ENCODE assay signal across 9 cellular contexts in the genomic region with DNA sequence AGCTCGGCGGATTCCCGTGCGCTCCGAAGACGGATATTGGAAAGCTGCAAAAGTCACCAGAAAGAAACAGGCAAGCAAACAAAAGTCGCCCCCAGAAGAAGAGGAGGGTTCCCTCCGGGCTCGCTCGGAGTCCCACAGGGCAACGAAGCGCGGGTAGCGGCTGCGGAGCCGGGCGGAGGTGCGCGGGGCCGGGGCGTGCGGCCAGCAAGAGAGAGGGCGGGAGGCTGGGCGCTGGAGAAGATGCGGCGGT. TPM values are rescaled to one million over a fixed set of nuclear protein-coding genes. Genes with fewer than 3 reads are reported as not detected.
A peak's percentile ranks its signal among the peaks of the same experiment; 100 is the strongest.
DNase-seq lines count a peak whose midpoint lies in the region; ATAC-seq and TF ChIP-seq lines count a peak whose summit lies in the region.
"Had no signal": no experiment of that assay in that cellular context is flagged by ENCODE, and none has a peak within 500 bp of the region (broad histone marks: within the 10 kb centered on the region; RNA-seq: fewer than 3 reads in every experiment).

A gene (minus strand): TSS at position 247 of the 250 bp plus-strand sequence. CDS start 642 bp downstream, outside the sequence.

- TF ChIP-seq CTCF in IMR-90 (conservative IDR thresholded peaks at IDR 0.05; ENCODE audit: low read depth, low read length) (no peak), upper lobe of left lung (IDR thresholded peaks at IDR 0.05) (no peak)

- dilution Hi-C loops in IMR-90 (cut with HindIII; ENCODE audit: low sequenced_read_pairs, unreplicated experiment) = no loop called here

- H4K5ac ChIP-seq in IMR-90 (ENCODE audit: low read depth, low read length) = peak within 1 kb of the TSS; percentile 20; the same call in 1 of the 2 replicates

- H2BK20ac ChIP-seq in IMR-90 (ENCODE audit: low read depth, low read length) = no peak within 1 kb of the TSS

- H3K56ac ChIP-seq in IMR-90 (ENCODE audit: extremely low read depth, insufficient read depth, low read length) = peak within 1 kb of the TSS; percentile 43; the same call in 1 of the 2 replicates

- CTCF ChIA-PET in IMR-90 (lab: Yijun Ruan, JAX) = interaction anchor here (2.2 kb wide), 1 partner anchor 135 kb away, joined by 7 read pairs; no protein-coding TSS in a partner anchor
- CTCF ChIA-PET in T-cell (lab: Charles Lee) = no interaction called here
- CTCF ChIA-PET in CD4-positive, alpha-beta memory T cell (lab: Charles Lee; ENCODE audit: partially characterized antibody) = no interaction called here

- WGBS in IMR-90 (ENCODE audit: extremely low coverage in 2 of 2, insufficient read length in 1 of 2), 2 experiments = 0% methylated on average over 10 of the region's 26 CpGs; no CpG with 5 or more reads in 1 of the 2 experiments
- 1 to 2% methylated on average over 21 to 26 of the region's 26 CpGs for WGBS in upper lobe of left lung, 2 donors

- H3K18ac ChIP-seq in IMR-90 (ENCODE audit: low read depth, low read length) = peak within 1 kb of the TSS; percentile 33; the same call in 1 of the 2 replicates

- H3K36me3 ChIP-seq in IMR-90 (ENCODE audit: control insufficient read depth, insufficient read depth, low read length) = peaks cover 8% of the 10 kb centered on the region
- H3K36me3 ChIP-seq in duodenal mucosa (ENCODE audit: control insufficient read depth in 1 of 2, insufficient read depth in 2 of 2, low read length in 2 of 2) = no peaks in the 10 kb centered on the region
- no peaks in the 10 kb centered on the region for H3K36me3 ChIP-seq in mucosa of rectum (ENCODE audit: control insufficient read depth in 2 of 2, insufficient read depth in 2 of 2, low read length in 2 of 2)
- no peaks in the 10 kb centered on the region for H3K36me3 ChIP-seq in upper lobe of left lung
- no peaks in the 10 kb centered on the region for H3K36me3 ChIP-seq in CD4-positive, alpha-beta memory T cell (ENCODE audit: insufficient read depth, low read length)

- H3K4me3 Mint-ChIP-seq in T-cell = peak within 1 kb of the TSS in 1 of 3 donors; percentile 13
- no peak within 1 kb of the TSS for H3K4me3 Mint-ChIP-seq in CD4-positive, alpha-beta memory T cell
- H3K4me3 Mint-ChIP-seq: activated CD4-positive, alpha-beta memory T cell treated with anti-CD3 and anti-CD28 coated beads for 36 hours had no signal

- H4K8ac ChIP-seq in IMR-90 (ENCODE audit: low read depth in 2 of 2, low read length in 2 of 2) = peak within 1 kb of the TSS; percentile 78 to 79; a peak in 3 of 4 replicates

- intact Hi-C loops in IMR-90 (cut with micrococcal nuclease) = loop anchor here (1.0 to 10.0 kb wide), 6 partner anchors 35 to 306 kb away; no protein-coding TSS in a partner anchor
- intact Hi-C loops in CD4-positive, alpha-beta memory T cell (cut with micrococcal nuclease) = no loop called here

- peak within 1 kb of the TSS; percentile 39; the same call in 1 of the 3 replicates for H2BK15ac ChIP-seq in IMR-90 (ENCODE audit: low read depth, low read length)

- peaks cover 7 to 21% of the 10 kb centered on the region in 2 experiments; a peak in 3 of 4 replicates for H3K79me1 ChIP-seq in IMR-90 (ENCODE audit: low read depth in 1 of 2, low read length in 2 of 2)

- peak within 1 kb of the TSS; percentile 60 for H2BK5ac ChIP-seq in IMR-90 (ENCODE audit: low read depth, low read length, poor library complexity, severe bottlenecking)

- H3K9me1 ChIP-seq in IMR-90 (ENCODE audit: insufficient read depth, low read length) = peaks cover 11% of the 10 kb centered on the region

- no peak for TF ChIP-seq EP300 in upper lobe of left lung (IDR thresholded peaks at IDR 0.05)

- peaks cover 0 to 6% (median 3%) of the 10 kb centered on the region in 3 donors for H3K9me3 Mint-ChIP-seq in T-cell
- H3K9me3 Mint-ChIP-seq in CD4-positive, alpha-beta memory T cell = peaks cover 0 to 8% (median 5%) of the 10 kb centered on the region in 8 donors
- H3K9me3 Mint-ChIP-seq: activated CD4-positive, alpha-beta memory T cell treated with anti-CD3 and anti-CD28 coated beads for 36 hours had no signal

- BruUV-seq in IMR-90 (replicated peaks; lab: Mats Ljungman, UMichigan) = no TSS peak

- peak within 1 kb of the TSS; percentile 96 for H2AFZ ChIP-seq in IMR-90 (replicated peaks; ENCODE audit: low read length, poor library complexity)

- no peak within 1 kb of the TSS for H3K27ac Mint-ChIP-seq in T-cell
- no peak within 1 kb of the TSS for H3K27ac Mint-ChIP-seq in CD4-positive, alpha-beta memory T cell
- H3K27ac Mint-ChIP-seq: activated CD4-positive, alpha-beta memory T cell treated with anti-CD3 and anti-CD28 coated beads for 36 hours had no signal

- H3K23ac ChIP-seq in IMR-90 (ENCODE audit: low read depth, low read length) = peak within 1 kb of the TSS; percentile 74

- peak within 1 kb of the TSS; percentile 82 for H2BK120ac ChIP-seq in IMR-90 (ENCODE audit: low read depth, low read length)

- peak within 1 kb of the TSS; percentile 72 for H3K9ac ChIP-seq in IMR-90 (ENCODE audit: low read depth, low read length)
- no peak within 1 kb of the TSS for H3K9ac ChIP-seq in duodenal mucosa (ENCODE audit: low read depth in 1 of 2, low read length in 2 of 2)
- H3K9ac ChIP-seq in mucosa of rectum (ENCODE audit: low read depth in 1 of 2, low read length in 2 of 2) = peak within 1 kb of the TSS in 1 of 2 donors; percentile 17

- TF ChIP-seq POLR2A in IMR-90 (IDR thresholded peaks at IDR 0.05; ENCODE audit: low read depth, low read length) = 0 out of 2 replicates have a peak, but pooled peaks have one; percentile 3
- TF ChIP-seq POLR2A in upper lobe of left lung (IDR thresholded peaks at IDR 0.05) = no peak

- H3K4ac ChIP-seq in IMR-90 (ENCODE audit: low read depth, low read length) = peak within 1 kb of the TSS; percentile 85

- H3K4me1 Mint-ChIP-seq in T-cell = peaks cover 0 to 5% (median 0%) of the 10 kb centered on the region in 3 donors
- H3K4me1 Mint-ChIP-seq in CD4-positive, alpha-beta memory T cell = peaks cover 0 to 2% (median 0%) of the 10 kb centered on the region in 4 donors

- H3K27me3 Mint-ChIP-seq in T-cell = peaks cover 37 to 40% of the 10 kb centered on the region in 2 donors
- peaks cover 12 to 23% of the 10 kb centered on the region in 2 donors for H3K27me3 Mint-ChIP-seq in CD4-positive, alpha-beta memory T cell

- H3K36me3 Mint-ChIP-seq in T-cell = no peaks in the 10 kb centered on the region
- H3K36me3 Mint-ChIP-seq in CD4-positive, alpha-beta memory T cell = peaks cover 0 to 4% of the 10 kb centered on the region in 2 donors
- H3K36me3 Mint-ChIP-seq: activated CD4-positive, alpha-beta memory T cell treated with anti-CD3 and anti-CD28 coated beads for 36 hours had no signal

- H3K9me3 ChIP-seq in IMR-90 (ENCODE audit: control insufficient read depth, insufficient read depth, low read length) = no peaks in the 10 kb centered on the region
- no peaks in the 10 kb centered on the region for H3K9me3 ChIP-seq in duodenal mucosa (ENCODE audit: control insufficient read depth in 1 of 2, low read length in 2 of 2)
- no peaks in the 10 kb centered on the region for H3K9me3 ChIP-seq in mucosa of rectum (ENCODE audit: control insufficient read depth in 2 of 2, low read length in 2 of 2)
- no peaks in the 10 kb centered on the region for H3K9me3 ChIP-seq in upper lobe of left lung
- H3K9me3 ChIP-seq in CD4-positive, alpha-beta memory T cell (ENCODE audit: control insufficient read depth in 1 of 2, low read length in 2 of 2) = no peaks in the 10 kb centered on the region

- POLR2A ChIA-PET in IMR-90 (lab: Charles Lee; ENCODE audit: unreplicated experiment) (interaction anchor here (1.9 kb wide), 1 partner anchor 135 kb away, joined by 8 read pairs; no protein-coding TSS in a partner anchor), T-cell (lab: Charles Lee) (no interaction called here)
- POLR2A ChIA-PET in CD4-positive, alpha-beta memory T cell (lab: Charles Lee; ENCODE audit: partially characterized antibody) = no interaction called here

- peak within 1 kb of the TSS; percentile 85 for H4K91ac ChIP-seq in IMR-90 (ENCODE audit: insufficient read depth, low read depth, low read length)

- peak within 1 kb of the TSS; percentile 67; the same call in 1 of the 2 replicates for H2AK5ac ChIP-seq in IMR-90 (ENCODE audit: low read depth, low read length)

- H4K20me1 ChIP-seq in IMR-90 (ENCODE audit: insufficient read depth, low read length) = peaks cover 23% of the 10 kb centered on the region; the same call in 1 of the 2 replicates

- peak within 1 kb of the TSS; percentile 63; the same call in 1 of the 2 replicates for H3K14ac ChIP-seq in IMR-90 (replicated peaks; ENCODE audit: low read depth, low read length)

- no peaks in the 10 kb centered on the region for H3K27me3 ChIP-seq in IMR-90 (ENCODE audit: control insufficient read depth, insufficient read depth, low read length)
- peaks cover 29 to 31% of the 10 kb centered on the region in 2 donors for H3K27me3 ChIP-seq in duodenal mucosa (ENCODE audit: control insufficient read depth in 1 of 2, insufficient read depth in 2 of 2, low read length in 2 of 2)
- H3K27me3 ChIP-seq in mucosa of rectum (ENCODE audit: control insufficient read depth in 2 of 2, insufficient read depth in 2 of 2, low read length in 2 of 2) = peaks cover 0 to 28% of the 10 kb centered on the region in 2 donors
- peaks cover 0 to 25% (median 14%) of the 10 kb centered on the region in 4 donors for H3K27me3 ChIP-seq in upper lobe of left lung
- peaks cover 3% of the 10 kb centered on the region for H3K27me3 ChIP-seq in CD4-positive, alpha-beta memory T cell (ENCODE audit: insufficient read depth, low read length)

- H3K4me1 ChIP-seq in IMR-90 (ENCODE audit: control insufficient read depth, insufficient read depth, low read length) (peaks cover 6% of the 10 kb centered on the region), duodenal mucosa (ENCODE audit: control insufficient read depth in 1 of 2, insufficient read depth in 2 of 2, low read length in 2 of 2) (no peaks in the 10 kb centered on the region), mucosa of rectum (ENCODE audit: control insufficient read depth in 2 of 2, insufficient read depth in 2 of 2, low read length in 2 of 2) (no peaks in the 10 kb centered on the region), upper lobe of left lung (peaks cover 10 to 27% (median 24%) of the 10 kb centered on the region in 4 donors)
- no peaks in the 10 kb centered on the region for H3K4me1 ChIP-seq in CD4-positive, alpha-beta memory T cell (ENCODE audit: insufficient read depth, low read length)

- H3K4me2 ChIP-seq in IMR-90 (ENCODE audit: low read depth, low read length) = peak within 1 kb of the TSS; percentile 74

- H3K4me3 ChIP-seq in IMR-90 (ENCODE audit: insufficient read depth, low read depth, low read length) (peak within 1 kb of the TSS; percentile 81), duodenal mucosa (ENCODE audit: low read depth in 1 of 2, low read length in 2 of 2) (peak within 1 kb of the TSS; percentile 29 to 50), mucosa of rectum (ENCODE audit: low read length in 2 of 2) (peak within 1 kb of the TSS; percentile 43 to 57), upper lobe of left lung (peak within 1 kb of the TSS; percentile 8 to 64 (median 46))
- no peak within 1 kb of the TSS for H3K4me3 ChIP-seq in CD4-positive, alpha-beta memory T cell (ENCODE audit: low read length in 2 of 2)

- ATAC-seq in IMR-90 (ENCODE audit: low read depth) (no peak), upper lobe of left lung (ENCODE audit: low FRiP score in 2 of 2) (no peak), GM21619 (IDR thresholded peaks at IDR 0.05; ENCODE audit: unreplicated experiment) (no peak), T-cell (replicated peaks in 1 of 4) (no peak)

- H3K27ac ChIP-seq in IMR-90 (ENCODE audit: insufficient read depth, low read length) = peak within 1 kb of the TSS; percentile 81
- H3K27ac ChIP-seq in duodenal mucosa (ENCODE audit: low read depth, low read length) = no peak within 1 kb of the TSS
- H3K27ac ChIP-seq in mucosa of rectum (ENCODE audit: low read depth in 2 of 2, low read length in 2 of 2) = no peak within 1 kb of the TSS
- H3K27ac ChIP-seq in upper lobe of left lung = peak within 1 kb of the TSS in 1 of 4 donors; percentile 21
- no peak within 1 kb of the TSS for H3K27ac ChIP-seq in CD4-positive, alpha-beta memory T cell (ENCODE audit: low read depth, low read length)

- peak within 1 kb of the TSS; percentile 97 for H2AK9ac ChIP-seq in IMR-90 (replicated peaks; ENCODE audit: low read depth, low read length, poor library complexity)

- in situ Hi-C loops in IMR-90 (cut with MboI; ENCODE audit: low sequenced_read_pairs) = loop anchor here (5.0 kb wide), 1 partner anchor 134 kb away; no protein-coding TSS in a partner anchor

- DNase-seq in IMR-90 (no peak), upper lobe of left lung (no peak), T-cell (no peak)
- DNase-seq in CD4-positive, alpha-beta memory T cell = no peak
- DNase-seq: activated CD4-positive, alpha-beta memory T cell treated with anti-CD3 and anti-CD28 coated beads for 36 hours; NCI-H1092 had no signal

- TF ChIP-seq RAD21 in IMR-90 (IDR thresholded peaks at IDR 0.05; ENCODE audit: low read length) = no peak

RNA-seq across cellular contexts. Expression of the gene that starts here (rescaled TPM):
- total RNA-seq in IMR-90 (2012; rRNA removed) (67.5 and 69.0 TPM in 2 replicates), upper lobe of left lung (1 to 10 TPM in 2 of 6 donors, under 1 TPM in 4; under 0.01 to 1.7 (median 0.39) TPM), T-cell (under 1 TPM in 3 of 5 donors, not detected in 2; 0.32 to 0.61 (median 0.36) TPM)
- 22.6 and 26.7 TPM in 2 replicates for polyA plus RNA-seq in IMR-90 (2012; rRNA removed)
- polyA plus RNA-seq in IMR-90 (2012; cell fraction: cytosol; rRNA removed) = 12.4 and 13.0 TPM in 2 replicates
- 9.7 and 25.9 TPM in 2 replicates for polyA plus RNA-seq in IMR-90 (2012; cell fraction: nucleus; rRNA removed; ENCODE audit: low replicate concordance)
- under 1 TPM; 0.15 to 0.30 TPM for total RNA-seq in CD4-positive, alpha-beta memory T cell
- not detected for polyA plus RNA-seq in CD4-positive, alpha-beta memory T cell
- total RNA-seq: activated CD4-positive, alpha-beta memory T cell treated with anti-CD3 and anti-CD28 coated beads for 36 hours had no signal

Comparison
In these comparisons a context has a peak if more than half of its experiments do, and no peak if none do; other contexts are left out.
1. RNA of the gene that starts here (total RNA-seq): 67.5 to 69.0 TPM in IMR-90; under 0.01 to 1.7 TPM in upper lobe of left lung, 0.32 to 0.61 TPM in T-cell and 0.15 to 0.30 TPM in CD4-positive, alpha-beta memory T cell; every median in the first group is over 10 times any median in the second.
2. RNA of the gene that starts here (polyA plus RNA-seq): 9.7 to 26.7 TPM in IMR-90; not detected in CD4-positive, alpha-beta memory T cell; every median in the first group is over 10 times any median in the second.
3. H3K4me3 ChIP-seq: peak in IMR-90 (single experiment), duodenal mucosa (2 of 2), mucosa of rectum (2 of 2) and upper lobe of left lung (4 of 4); none in CD4-positive, alpha-beta memory T cell (0 of 2).